In genomic region chr10:123156091-123156490, GRCh38 we compare ENCODE assay signal across 14 cellular contexts. TPM values are rescaled to one million over a fixed set of nuclear protein-coding genes. Genes with fewer than 3 reads are reported as not detected.
A peak's percentile ranks its signal among the peaks of the same experiment; 100 is the strongest.
DNase-seq lines count a peak whose midpoint lies in the region; ATAC-seq, FAIRE-seq and TF ChIP-seq lines count a peak whose summit lies in the region.
"Had no signal": no experiment of that assay in that cellular context is flagged by ENCODE, and none has a peak within 500 bp of the region (broad histone marks: within the 10 kb centered on the region; RNA-seq: fewer than 3 reads in every experiment).

No MANE protein-coding gene starts in this region.

- no peaks in the 10 kb centered on the region for H3K9me2 ChIP-seq in Loucy (replicated peaks; ENCODE audit: low read depth, low read length)

- no TSS peak for BruUV-seq in GM12878 (replicated peaks; lab: Mats Ljungman, UMichigan)

- peaks cover 10% of the 10 kb centered on the region for H3K27me3 Mint-ChIP-seq in activated CD4-positive, alpha-beta T cell treated with anti-CD3 and anti-CD28 coated beads, Interleukin-2, amount 10 ng/mL, durations not matched to agents 24 days and 14 days
- peaks cover 15% of the 10 kb centered on the region for H3K27me3 Mint-ChIP-seq in neural progenitor cell (ENCODE audit: insufficient read depth, low read depth)

- peak overlapping the region; percentile 45 for H3K27ac Mint-ChIP-seq in activated CD4-positive, alpha-beta T cell treated with anti-CD3 and anti-CD28 coated beads, Interleukin-2, amount 10 ng/mL, durations not matched to agents 24 days and 14 days
- H3K27ac Mint-ChIP-seq in neural progenitor cell = no peak overlapping the region
- H3K27ac Mint-ChIP-seq: activated B cell treated with CpG ODN at 0.5 μM for 24 hours had no signal

- peaks cover 4% of the 10 kb centered on the region for H3K9me3 Mint-ChIP-seq in activated CD4-positive, alpha-beta T cell treated with anti-CD3 and anti-CD28 coated beads, Interleukin-2, amount 10 ng/mL, durations not matched to agents 24 days and 14 days
- H3K9me3 Mint-ChIP-seq in neural progenitor cell = no peaks in the 10 kb centered on the region
- H3K9me3 Mint-ChIP-seq: activated B cell treated with CpG ODN at 0.5 μM for 24 hours had no signal

- WGBS in GM12878 (ENCODE audit: insufficient coverage, insufficient replicate concordance, low lambda C conversion rate, missing lambda C conversion rate) = 33% methylated on average over 2 of the region's 2 CpGs

- H3K36me3 Mint-ChIP-seq in activated CD4-positive, alpha-beta T cell treated with anti-CD3 and anti-CD28 coated beads, Interleukin-2, amount 10 ng/mL, durations not matched to agents 24 days and 14 days (ENCODE audit: low read depth) = peaks cover 54% of the 10 kb centered on the region
- H3K36me3 Mint-ChIP-seq in neural progenitor cell = peaks cover 27% of the 10 kb centered on the region

- peaks cover 37% of the 10 kb centered on the region; the same call in 1 of the 2 replicates for H3K36me3 ChIP-seq in Loucy (ENCODE audit: insufficient read depth, low read length)
- H3K36me3 ChIP-seq in GM12878 (ENCODE audit: control insufficient read depth in 2 of 2, insufficient read depth in 2 of 2, low read length in 1 of 2) = peaks cover 0 to 27% of the 10 kb centered on the region in 2 experiments
- H3K36me3 ChIP-seq in neural progenitor cell = peaks cover 43% of the 10 kb centered on the region

- H3K4me1 ChIP-seq in Loucy (ENCODE audit: insufficient read depth, low read length, poor library complexity, severe bottlenecking) = peaks cover 64% of the 10 kb centered on the region
- H3K4me1 ChIP-seq in GM12878 (ENCODE audit: control insufficient read depth, insufficient read depth, low read length) = peaks cover 18% of the 10 kb centered on the region
- H3K4me1 ChIP-seq in neural progenitor cell = peaks cover 20% of the 10 kb centered on the region

- H3K27ac ChIP-seq in GM12878 (ENCODE audit: control insufficient read depth, insufficient read depth) (no peak overlapping the region; the same call in 1 of the 2 replicates), neural progenitor cell (no peak overlapping the region)
- H3K27ac ChIP-seq: coronary artery had no signal

- no peak for DNase-seq in activated CD4-positive, alpha-beta T cell treated with anti-CD3 and anti-CD28 coated beads, Interleukin-2, amount 10 ng/mL, durations not matched to agents 24 days and 14 days
- no peak for DNase-seq in activated CD4-positive, alpha-beta T cell treated with anti-CD3 and anti-CD28 coated beads for 48 hours
- DNase-seq in GM12878 (ENCODE audit: low read depth, low spot score) = no peak
- DNase-seq in neural progenitor cell (ENCODE audit: low spot score) = no peak
- no peak for DNase-seq in glomerular visceral epithelial cell (ENCODE audit: extremely low spot score)
- DNase-seq in Right ventricle myocardium inferior (ENCODE audit: missing footprints) = no peak
- no peak for DNase-seq in HK-2 (ENCODE audit: unreplicated experiment)
- DNase-seq: activated B cell treated with CpG ODN at 0.5 μM for 24 hours, C1 segment of cervical spinal cord, NCI-H748 treated with DMSO at 0.1 percent for 48 hours had no signal

- no peaks in the 10 kb centered on the region for H3K9me3 ChIP-seq in Loucy (ENCODE audit: insufficient read depth, low read depth, low read length)
- no peaks in the 10 kb centered on the region for H3K9me3 ChIP-seq in GM12878 (replicated peaks; ENCODE audit: control insufficient read depth, insufficient read depth, low read length)
- H3K9me3 ChIP-seq in neural progenitor cell (ENCODE audit: low read depth) = no peaks in the 10 kb centered on the region

- RAD21 ChIA-PET in GM12878 (lab: Charles Lee; ENCODE audit: unreplicated experiment) = no interaction called here

- no peak for TF ChIP-seq EP300 in GM12878 (IDR thresholded peaks at IDR 0.05; ENCODE audit: borderline replicate concordance in 1 of 2, control insufficient read depth in 1 of 2, low read depth in 2 of 2, low read length in 2 of 2)

- no peak for TF ChIP-seq POLR2A in GM12878 (IDR thresholded peaks at IDR 0.05; ENCODE audit: low read depth, low read length)

- no peak for TF ChIP-seq RAD21 in GM12878 (IDR thresholded peaks at IDR 0.05; ENCODE audit: insufficient read depth, low read depth, low read length)

- no peak for TF ChIP-seq CTCF in Loucy (conservative IDR thresholded peaks at IDR 0.05; ENCODE audit: low read length)
- TF ChIP-seq CTCF in GM12878 (IDR thresholded peaks at IDR 0.05 in 2 of 3, conservative IDR thresholded peaks at IDR 0.05 in 1 of 3; ENCODE audit: control insufficient read depth in 2 of 3, extremely low read depth in 1 of 3, insufficient read depth in 1 of 3, low read depth in 3 of 3, low read length in 3 of 3) = no peak
- no peak for TF ChIP-seq CTCF in neural progenitor cell (IDR thresholded peaks at IDR 0.05)

- no peak for FAIRE-seq in GM12878 (lab: Jason Lieb, UNC)

- H3K27me3 ChIP-seq in Loucy (ENCODE audit: insufficient read depth, low read length, poor library complexity, severe bottlenecking) = no peaks in the 10 kb centered on the region
- no peaks in the 10 kb centered on the region for H3K27me3 ChIP-seq in GM12878 (replicated peaks in 1 of 2; ENCODE audit: control insufficient read depth in 2 of 2, insufficient read depth in 2 of 2, low read length in 1 of 2)
- H3K27me3 ChIP-seq in neural progenitor cell = peaks cover 27% of the 10 kb centered on the region

- intact Hi-C loops in activated CD4-positive, alpha-beta T cell treated with anti-CD3 and anti-CD28 coated beads, Interleukin-2, amount 10 ng/mL, durations not matched to agents 24 days and 14 days (cut with micrococcal nuclease) = no loop called here
- intact Hi-C loops in GM12878 (cut with micrococcal nuclease; ENCODE audit: unreplicated experiment) (no loop called here), Right ventricle myocardium inferior (cut with DNase I) (no loop called here)

- H3K4me1 Mint-ChIP-seq in activated CD4-positive, alpha-beta T cell treated with anti-CD3 and anti-CD28 coated beads, Interleukin-2, amount 10 ng/mL, durations not matched to agents 24 days and 14 days = peaks cover 63% of the 10 kb centered on the region
- peaks cover 43% of the 10 kb centered on the region for H3K4me1 Mint-ChIP-seq in neural progenitor cell

- peaks cover 14% of the 10 kb centered on the region; the same call in 1 of the 2 replicates for H3F3A ChIP-seq in Loucy (ENCODE audit: low read depth)
- H3F3A ChIP-seq in neural progenitor cell (ENCODE audit: low read depth) = peaks cover 11% of the 10 kb centered on the region

- ATAC-seq in GM12878 (no peak), Right ventricle myocardium inferior (no peak)

- H2AFZ ChIP-seq in Loucy (ENCODE audit: low read length) (no peak overlapping the region), GM12878 (ENCODE audit: control insufficient read depth, low read depth, low read length) (no peak overlapping the region), neural progenitor cell (replicated peaks) (no peak overlapping the region)

- CTCF ChIA-PET in GM12878 (lab: Yijun Ruan, JAX) = interaction anchor here (0.7 to 1.5 kb wide), 3 partner anchors 11 to 225 kb away, joined by 3 to 6 read pairs (median 4); no protein-coding TSS in a partner anchor

- POLR2A ChIA-PET in GM12878 (lab: Charles Lee) = interaction anchor here (1.1 kb wide), 1 partner anchor 242 kb away, joined by 3 read pairs; no protein-coding TSS in a partner anchor

- H3K4me2 ChIP-seq in Loucy (ENCODE audit: low read depth, low read length, poor library complexity, severe bottlenecking) (peak overlapping the region; percentile 97), GM12878 (ENCODE audit: control insufficient read depth, insufficient read depth) (peak overlapping the region; percentile 30), neural progenitor cell (peak overlapping the region; percentile 90)

- H3K79me2 ChIP-seq in Loucy (ENCODE audit: insufficient read depth, low read length) (peaks cover 68% of the 10 kb centered on the region), GM12878 (ENCODE audit: control insufficient read depth, insufficient read depth, low read length) (peaks cover 70% of the 10 kb centered on the region), neural progenitor cell (ENCODE audit: low read depth) (peaks cover 67% of the 10 kb centered on the region)

- H3K9ac ChIP-seq in Loucy (ENCODE audit: low read depth, low read length, poor library complexity, severe bottlenecking) (peak overlapping the region; percentile 96), GM12878 (ENCODE audit: control insufficient read depth, insufficient read depth, low read length) (peak overlapping the region; percentile 99), neural progenitor cell (no peak overlapping the region)

- H4K20me1 ChIP-seq in Loucy (ENCODE audit: insufficient read depth, low read length, poor library complexity, severe bottlenecking) (peaks cover 67% of the 10 kb centered on the region), GM12878 (ENCODE audit: control insufficient read depth, insufficient read depth) (no peaks in the 10 kb centered on the region; the same call in none of the 2 replicates), neural progenitor cell (ENCODE audit: low read depth) (peaks cover 76% of the 10 kb centered on the region)

- peak overlapping the region; percentile 95 for H3K4me3 Mint-ChIP-seq in activated CD4-positive, alpha-beta T cell treated with anti-CD3 and anti-CD28 coated beads, Interleukin-2, amount 10 ng/mL, durations not matched to agents 24 days and 14 days
- peak overlapping the region; percentile 47 for H3K4me3 Mint-ChIP-seq in neural progenitor cell

- in situ Hi-C loops in GM12878 (cut with MboI) = no loop called here

- H3K4me3 ChIP-seq in Loucy (ENCODE audit: low read length, poor library complexity, severe bottlenecking) (peak overlapping the region; percentile 88), GM12878 (peak overlapping the region; percentile 93), neural progenitor cell (peak overlapping the region; percentile 88)

- SMC1A ChIA-PET in GM12878 (lab: Charles Lee; ENCODE audit: uncharacterized antibody, unreplicated experiment) = interaction anchor here (1.4 to 2.7 kb wide), 3 partner anchors 9 to 398 kb away, joined by 4 to 9 read pairs (median 6); no protein-coding TSS in a partner anchor

RNA-seq across cellular contexts. Expression of gene BUB3, which starts 1.9 kb away (rescaled TPM):
- 186 and 193 TPM in 2 replicates for total RNA-seq in activated CD4-positive, alpha-beta T cell treated with anti-CD3 and anti-CD28 coated beads, Interleukin-2, amount 10 ng/mL, durations not matched to agents 24 days and 14 days
- 259 and 269 TPM in 2 replicates for total RNA-seq in GM12878 (2013; cell fraction: nucleolus; rRNA removed)
- total RNA-seq in GM12878 (2014; rRNA removed) (471 and 555 TPM in 2 replicates), GM12878 (2014; rRNA removed; fragmentation: Illumina TruSeq; extraction: Trizol) (248 and 262 TPM in 2 replicates), GM12878 (2021) (252 and 260 TPM in 2 replicates), neural progenitor cell (ENCODE audit: low replicate concordance) (245 and 249 TPM in 2 replicates), Right ventricle myocardium inferior (37.7 TPM)
- polyA plus RNA-seq in GM12878 (2011; ENCODE audit: low read depth) = 91.1 TPM
- polyA plus RNA-seq in GM12878 (2011; rRNA removed) (312 and 334 TPM in 2 replicates), GM12878 (2014; fragmentation: Illumina TruSeq; extraction: Trizol) (228 and 312 TPM in 2 replicates), GM12878 (2014; fragmentation: Nextera tagmentation; extraction: Ambion mirVana) (1,000 to 10,000 TPM in 1 of 2 experiments, 100 to 1,000 TPM in 1; 648 to 1,126 TPM), GM12878 (2014; rRNA removed) (395 and 513 TPM in 2 replicates), GM12878 (2016; fragmentation: Nextera tagmentation; extraction: Ambion mirVana) (100 to 1,000 TPM; 487 to 530 TPM)
- polyA plus RNA-seq in GM12878 (2011; cell fraction: cytosol; rRNA removed) = 276 and 371 TPM in 2 replicates
- polyA plus RNA-seq in GM12878 (2011; cell fraction: nucleus; rRNA removed) = 512 and 524 TPM in 2 replicates
- polyA plus RNA-seq in GM12878 (2012) = 164 and 233 TPM in 2 replicates
- 402 and 493 TPM in 2 replicates for polyA minus RNA-seq in GM12878 (2011; rRNA and poly(A)+ RNA removed)
- polyA minus RNA-seq in GM12878 (2011; cell fraction: cytosol; rRNA and poly(A)+ RNA removed) = 129 and 154 TPM in 2 replicates
- polyA minus RNA-seq in GM12878 (2011; cell fraction: nucleus; rRNA and poly(A)+ RNA removed) = 259 and 337 TPM in 2 replicates

RNA-seq across cellular contexts. Expression of gene HMX2, which starts 8.2 kb away (rescaled TPM):
- not detected in 2 replicates for total RNA-seq in activated CD4-positive, alpha-beta T cell treated with anti-CD3 and anti-CD28 coated beads, Interleukin-2, amount 10 ng/mL, durations not matched to agents 24 days and 14 days
- total RNA-seq in GM12878 (2013; cell fraction: nucleolus; rRNA removed) = 0.86 and 1.1 TPM in 2 replicates
- total RNA-seq in GM12878 (2014; rRNA removed) (12.0 and 16.8 TPM in 2 replicates), GM12878 (2014; rRNA removed; fragmentation: Illumina TruSeq; extraction: Trizol) (3.1 and 4.5 TPM in 2 replicates), GM12878 (2021) (19.8 and 22.0 TPM in 2 replicates), neural progenitor cell (ENCODE audit: low replicate concordance) (0.15 and 0.21 TPM in 2 replicates), Right ventricle myocardium inferior (not detected)
- 0.47 TPM for polyA plus RNA-seq in GM12878 (2011; ENCODE audit: low read depth)
- polyA plus RNA-seq in GM12878 (2011; rRNA removed) (not detected in 2 replicates), GM12878 (2014; fragmentation: Illumina TruSeq; extraction: Trizol) (2.8 and 2.9 TPM in 2 replicates), GM12878 (2014; fragmentation: Nextera tagmentation; extraction: Ambion mirVana) (1 to 10 TPM; 1.4 to 3.0 TPM), GM12878 (2014; rRNA removed) (23.6 and 26.4 TPM in 2 replicates), GM12878 (2016; fragmentation: Nextera tagmentation; extraction: Ambion mirVana) (10 to 100 TPM; 30.6 to 31.3 TPM)
- 0.08 and 0.10 TPM in 2 replicates for polyA plus RNA-seq in GM12878 (2011; cell fraction: cytosol; rRNA removed)
- polyA plus RNA-seq in GM12878 (2011; cell fraction: nucleus; rRNA removed) = 0.10 and 0.15 TPM in 2 replicates
- 3.6 and 5.8 TPM in 2 replicates for polyA plus RNA-seq in GM12878 (2012)
- polyA minus RNA-seq in GM12878 (2011; rRNA and poly(A)+ RNA removed) = 0.15 TPM in 1 of 2 replicates, not detected in the other
- not detected in 2 replicates for polyA minus RNA-seq in GM12878 (2011; cell fraction: cytosol; rRNA and poly(A)+ RNA removed)
- not detected in 2 replicates for polyA minus RNA-seq in GM12878 (2011; cell fraction: nucleus; rRNA and poly(A)+ RNA removed)
- total RNA-seq: kidney epithelial cell, renal cortical epithelial cell had no signal

RNA-seq across cellular contexts. Expression of gene HMX3, which starts 20.3 kb away (rescaled TPM):
- not detected in 2 replicates for total RNA-seq in activated CD4-positive, alpha-beta T cell treated with anti-CD3 and anti-CD28 coated beads, Interleukin-2, amount 10 ng/mL, durations not matched to agents 24 days and 14 days
- total RNA-seq in GM12878 (2013; cell fraction: nucleolus; rRNA removed) = 8.9 and 12.1 TPM in 2 replicates
- 29.6 and 32.8 TPM in 2 replicates for total RNA-seq in GM12878 (2014; rRNA removed)
- 3.5 and 4.8 TPM in 2 replicates for total RNA-seq in GM12878 (2014; rRNA removed; fragmentation: Illumina TruSeq; extraction: Trizol)
- total RNA-seq in GM12878 (2021) = 54.6 and 60.5 TPM in 2 replicates
- polyA plus RNA-seq in GM12878 (2011; ENCODE audit: low read depth) = 2.1 TPM
- 0.19 and 0.65 TPM in 2 replicates for polyA plus RNA-seq in GM12878 (2011; rRNA removed)
- 1.3 and 2.9 TPM in 2 replicates for polyA plus RNA-seq in GM12878 (2011; cell fraction: cytosol; rRNA removed)
- 1.4 and 3.6 TPM in 2 replicates for polyA plus RNA-seq in GM12878 (2011; cell fraction: nucleus; rRNA removed)
- 8.8 and 9.0 TPM in 2 replicates for polyA plus RNA-seq in GM12878 (2012)
- 0.27 and 0.63 TPM in 2 replicates for polyA plus RNA-seq in GM12878 (2014; fragmentation: Illumina TruSeq; extraction: Trizol)
- not detected for polyA plus RNA-seq in GM12878 (2014; fragmentation: Nextera tagmentation; extraction: Ambion mirVana)
- polyA plus RNA-seq in GM12878 (2014; rRNA removed) = 34.3 and 38.6 TPM in 2 replicates
- polyA plus RNA-seq in GM12878 (2016; fragmentation: Nextera tagmentation; extraction: Ambion mirVana) = 10 to 100 TPM; 14.0 to 16.6 TPM
- polyA minus RNA-seq in GM12878 (2011; rRNA and poly(A)+ RNA removed) = 0.29 and 1.0 TPM in 2 replicates
- 3.2 and 4.4 TPM in 2 replicates for polyA minus RNA-seq in GM12878 (2011; cell fraction: cytosol; rRNA and poly(A)+ RNA removed)
- polyA minus RNA-seq in GM12878 (2011; cell fraction: nucleus; rRNA and poly(A)+ RNA removed) = 1.3 and 1.7 TPM in 2 replicates
- total RNA-seq in neural progenitor cell (ENCODE audit: low replicate concordance) = 0.12 TPM in 1 of 2 replicates, not detected in the other
- total RNA-seq in Right ventricle myocardium inferior = not detected
- total RNA-seq: activated B cell treated with CpG ODN at 0.5 μM for 24 hours, renal cortical epithelial cell had no signal

Comparison
In these comparisons a context has a peak if more than half of its experiments do, and no peak if none do; other contexts are left out.
1. H3K4me2 ChIP-seq: peak in every context shown above with its lines; median percentile 97 in Loucy; 90 in neural progenitor cell; 30 in GM12878.